Comparison of ENCODE assay signal across 16 cellular contexts in the genomic region with DNA sequence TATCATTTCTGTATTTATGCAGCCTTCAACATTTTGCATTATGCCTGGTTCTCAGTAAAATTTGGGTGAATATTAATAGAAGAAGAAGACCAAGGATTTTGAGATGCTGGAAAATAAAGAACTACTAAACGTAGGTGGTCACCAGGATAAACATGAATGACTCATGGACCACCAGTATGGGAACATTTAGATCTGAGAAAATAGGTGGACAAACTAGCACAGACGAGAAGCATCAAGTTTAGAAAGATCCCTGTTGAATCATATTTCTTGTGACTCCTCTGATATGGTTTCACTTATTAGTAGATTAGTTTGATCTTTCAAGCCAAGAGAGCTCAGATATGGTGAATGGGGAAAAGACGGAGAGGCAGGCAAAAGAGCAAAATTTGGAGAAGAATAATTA.
"Had no signal": no experiment of that assay in that cellular context is flagged by ENCODE, and none has a peak within 500 bp of the region (broad histone marks: within the 10 kb centered on the region; RNA-seq: fewer than 3 reads in every experiment).

No MANE protein-coding gene starts in this region.

- H3K27me3 ChIP-seq: esophagus squamous epithelium, hepatocyte, ovary had no signal

- H3K27ac Mint-ChIP-seq: natural killer cell, progenitor cell of endocrine pancreas had no signal

- H3K27ac ChIP-seq: coronary artery, esophagus squamous epithelium, hepatocyte, ovary had no signal

- H3K4me1 Mint-ChIP-seq: neural crest cell had no signal

- H3K36me3 ChIP-seq: esophagus squamous epithelium, ovary had no signal

- H3K9me3 Mint-ChIP-seq: natural killer cell had no signal

- DNase-seq: effector memory CD4-positive, alpha-beta T cell; esophagus squamous epithelium; foreskin melanocyte; head of caudate nucleus; mammary epithelial cell; mucosa of descending colon; natural killer cell; ovary; right cardiac atrium; small intestine; stimulated activated CD4-positive, alpha-beta T cell treated with anti-CD3 and anti-CD28 coated beads, Interleukin-2, amount 100 ng/mL, for 48 hours; stimulated activated naive CD4-positive, alpha-beta T cell treated with Interleukin-2 at 50 U/mL for 16 hours had no signal

- H3K4me3 ChIP-seq: coronary artery, esophagus squamous epithelium, hepatocyte, mucosa of descending colon, ovary had no signal

- H3K79me2 ChIP-seq: hepatocyte had no signal

- H3K9me3 ChIP-seq: esophagus squamous epithelium, mucosa of descending colon, ovary had no signal

- ATAC-seq: mucosa of descending colon, natural killer cell, right cardiac atrium had no signal

- H3K4me3 Mint-ChIP-seq: natural killer cell, neural crest cell had no signal

- H3K27me3 Mint-ChIP-seq: progenitor cell of endocrine pancreas had no signal

- H3K4me1 ChIP-seq: esophagus squamous epithelium had no signal

- H3K36me3 Mint-ChIP-seq: natural killer cell had no signal

- H3K4me2 ChIP-seq: hepatocyte had no signal

- H2AFZ ChIP-seq: hepatocyte had no signal
